8 cellular contexts compared by ENCODE assay signal in the genomic region with DNA sequence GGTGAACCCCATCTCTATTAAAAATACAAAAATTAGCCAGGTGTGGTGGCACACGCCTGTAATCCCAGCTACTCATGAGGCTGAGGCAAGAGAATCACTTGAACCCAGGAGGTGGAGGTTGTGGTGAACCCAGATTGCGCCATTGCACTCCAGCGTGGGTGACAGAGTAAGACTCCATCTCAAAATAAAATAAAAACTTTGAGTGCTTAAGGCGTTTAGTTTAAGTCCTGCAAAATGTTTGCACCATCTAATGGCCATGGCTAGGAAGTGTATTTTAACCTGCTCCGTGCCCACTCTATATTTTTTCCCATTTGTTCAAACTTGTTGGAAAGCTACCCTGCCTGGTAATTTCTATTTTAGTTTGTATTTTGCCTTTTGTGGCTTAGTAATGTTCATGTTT. TPM values are rescaled to one million over a fixed set of nuclear protein-coding genes. Genes with fewer than 3 reads are reported as not detected.
DNase-seq lines count a peak whose midpoint lies in the region; TF ChIP-seq lines count a peak whose summit lies in the region.
"Not testable (repeated sequence)": the region's sequence is repeated elsewhere in the genome, so short reads cannot be mapped to it uniquely, and the experiment has no call there.

No MANE protein-coding gene starts in this region.

- H3K4me1 ChIP-seq in GM23248 (ENCODE audit: insufficient read depth); liver (ENCODE audit: control insufficient read depth in 4 of 4, insufficient read depth in 4 of 4, low read length in 3 of 4); skeletal muscle satellite cell (ENCODE audit: control insufficient read depth, insufficient read depth, low read length): not testable (repeated sequence)

- not testable (repeated sequence) for H3K4me3 Mint-ChIP-seq in MCF 10A (ENCODE audit: unreplicated experiment)

- not testable (repeated sequence) for H3K27me3 Mint-ChIP-seq in MCF 10A (ENCODE audit: insufficient read depth, unreplicated experiment)

- H2AFZ ChIP-seq in GM23248, result not testable (repeated sequence)

- not testable (repeated sequence) for H3F3A ChIP-seq in GM23248 (ENCODE audit: insufficient read depth)

- H3K9ac ChIP-seq in GM23248, result peak overlapping the region; percentile 22; the same call in 1 of the 2 replicates
- H3K9ac ChIP-seq in liver (ENCODE audit: low read depth in 1 of 2, low read length in 2 of 2), result peak overlapping the region in 1 of 2 donors; percentile 31
- H3K9ac ChIP-seq in skeletal muscle satellite cell (ENCODE audit: low read depth, low read length), result not testable (repeated sequence)

- not testable (repeated sequence) for H3K9me3 ChIP-seq in GM23248 (ENCODE audit: low read depth); liver (ENCODE audit: control insufficient read depth in 4 of 4, low read length in 3 of 4); skeletal muscle satellite cell (replicated peaks; ENCODE audit: low read length)

- CTCF ChIA-PET in MCF 10A (lab: Yijun Ruan, JAX), result interaction anchor here (0.6 to 2.2 kb wide), 10 partner anchors 12 to 120 kb away, joined by 3 to 10 read pairs (median 4); no protein-coding TSS in a partner anchor

- H3K79me2 ChIP-seq in GM23248 (ENCODE audit: insufficient read depth), result not testable (repeated sequence)

- not testable (repeated sequence) for H3K4me2 ChIP-seq in GM23248 (ENCODE audit: unreplicated experiment)
- peak overlapping the region; percentile 18 for H3K4me2 ChIP-seq in skeletal muscle satellite cell (ENCODE audit: low read length)

- intact Hi-C loops in MCF 10A (cut with micrococcal nuclease), result not testable (repeated sequence)

- POLR2A ChIA-PET in MCF 10A (lab: Yijun Ruan, JAX), result interaction anchor here (0.7 to 1.5 kb wide), 4 partner anchors 10 to 70 kb away, joined by 3 to 5 read pairs (median 4); no protein-coding TSS in a partner anchor

- peaks cover 84% of the 10 kb centered on the region for H3K36me3 Mint-ChIP-seq in MCF 10A (ENCODE audit: insufficient read depth, unreplicated experiment)

- WGBS in GM23248 (ENCODE audit: low coverage in 1 of 2, low lambda C conversion rate in 2 of 2, missing lambda C conversion rate in 2 of 2), 2 experiments, result 26 to 29% methylated on average over 5 of the region's 5 CpGs
- 46% methylated on average over 5 of the region's 5 CpGs for WGBS in liver

- H3K36me3 ChIP-seq in GM23248 (ENCODE audit: low read depth), result peaks cover 36% of the 10 kb centered on the region; the same call in 1 of the 2 replicates
- H3K36me3 ChIP-seq in liver (ENCODE audit: control insufficient read depth in 4 of 4, insufficient read depth in 3 of 4, low read depth in 1 of 4, low read length in 3 of 4), result peaks cover 2 to 45% (median 36%) of the 10 kb centered on the region in 4 donors
- H3K36me3 ChIP-seq in skeletal muscle satellite cell (ENCODE audit: insufficient read depth, low read length), result peaks cover 73% of the 10 kb centered on the region

- TF ChIP-seq CTCF in MCF 10A (IDR thresholded peaks at IDR 0.05; ENCODE audit: unreplicated experiment) (peak; percentile 19), fibroblast of the aortic adventitia (IDR thresholded peaks at IDR 0.05; ENCODE audit: insufficient read depth, low read length) (peak; percentile 67), liver (IDR thresholded peaks at IDR 0.05; ENCODE audit: low read depth, low read length, missing input control) (peak; percentile 59)

- H3K9me2 ChIP-seq in GM23248 (ENCODE audit: insufficient read depth), result not testable (repeated sequence)

- not testable (repeated sequence) for H4K20me1 ChIP-seq in GM23248 (ENCODE audit: insufficient read depth)

- not testable (repeated sequence) for H3K9me3 Mint-ChIP-seq in MCF 10A (ENCODE audit: unreplicated experiment)

- H3K4me3 ChIP-seq in GM23248; fibroblast of the aortic adventitia (ENCODE audit: low read depth, low read length); liver (ENCODE audit: low read depth in 1 of 3, low read length in 3 of 3); skeletal muscle satellite cell (ENCODE audit: low read length): not testable (repeated sequence)

- H3K27ac ChIP-seq in GM23248 (peak overlapping the region; percentile 43), liver (ENCODE audit: low read depth in 1 of 2, low read length in 2 of 2) (peak overlapping the region; percentile 28 to 40)

- not testable (repeated sequence) for BruUV-seq in MCF 10A (replicated peaks; lab: Mats Ljungman, UMichigan)

- not testable (repeated sequence) for H3K4me1 Mint-ChIP-seq in MCF 10A (ENCODE audit: insufficient read depth, unreplicated experiment)

- peak; percentile 63 for DNase-seq in AG20443 (ENCODE audit: low spot score)
- DNase-seq in GM23248, result peak; percentile 82
- DNase-seq in NAMALWA (ENCODE audit: low spot score), result peak; percentile 23
- peak; percentile 44 for DNase-seq in SIG-M5 (lab: John Stamatoyannopoulos, UW)
- peak; percentile 45 for DNase-seq in MCF 10A (ENCODE audit: unreplicated experiment)
- DNase-seq in fibroblast of the aortic adventitia (ENCODE audit: low read depth), result peak; percentile 78

- in situ Hi-C loops in GM23248 (cut with MboI), result loop anchor here (10.0 kb wide), 2 partner anchors 62 to 122 kb away; partner anchors contain the start of genes ALG9, CFAP68, DIXDC1 and FDXACB1

- not testable (repeated sequence) for H3K27ac Mint-ChIP-seq in MCF 10A (ENCODE audit: low read depth, unreplicated experiment)

- H3K27me3 ChIP-seq in GM23248 (replicated peaks; ENCODE audit: insufficient read depth); liver (ENCODE audit: control insufficient read depth in 4 of 4, insufficient read depth in 4 of 4, low read length in 3 of 4); skeletal muscle satellite cell (ENCODE audit: control insufficient read depth, insufficient read depth, low read length): not testable (repeated sequence)

- TF ChIP-seq RAD21 in liver (IDR thresholded peaks at IDR 0.05), result peak; percentile 79 to 80

TF ChIP-seq in liver, 16 proteins besides CTCF, POLR2A, EP300 and RAD21:
- TF ChIP-seq YY1 (IDR thresholded peaks at IDR 0.05), result peak; percentile 71
TF ChIP-seq in liver: peak in this region for 1; not testable (repeated sequence) for 15.

RNA-seq across cellular contexts. Expression of gene DLAT, which starts 28.5 kb away (rescaled TPM):
- total RNA-seq in GM23248 (2014; rRNA removed; shearing (Covaris generic)), result 32.3 and 35.7 TPM in 2 replicates
- polyA plus RNA-seq in GM23248 (2016; fragmentation: Nextera tagmentation; extraction: Ambion mirVana) (33.4 and 36.0 TPM in 2 replicates), liver (10 to 100 TPM in 1 of 2 donors, 1 to 10 TPM in 1; 8.8 to 10.8 TPM)
- total RNA-seq in MCF 10A (2022) (43.3 and 46.7 TPM in 2 replicates), fibroblast of the aortic adventitia (ENCODE audit: low replicate concordance) (16.6 and 35.0 TPM in 2 replicates), liver (10 to 100 TPM; 15.6 to 16.3 TPM)
- total RNA-seq in skeletal muscle satellite cell (2012; rRNA removed), result 46.4 and 56.1 TPM in 2 replicates

RNA-seq across cellular contexts. Expression of gene DIXDC1, which starts 59.5 kb away (rescaled TPM):
- total RNA-seq in GM23248 (2014; rRNA removed; shearing (Covaris generic)), result 22.7 and 22.9 TPM in 2 replicates
- polyA plus RNA-seq in GM23248 (2016; fragmentation: Nextera tagmentation; extraction: Ambion mirVana) (10.4 and 10.8 TPM in 2 replicates), liver (1 to 10 TPM; 2.8 to 4.1 TPM)
- total RNA-seq in MCF 10A (2022) (21.0 and 47.3 TPM in 2 replicates), fibroblast of the aortic adventitia (ENCODE audit: low replicate concordance) (22.1 and 24.8 TPM in 2 replicates), liver (10 to 100 TPM in 1 of 2 donors, 1 to 10 TPM in 1; 7.3 to 12.5 TPM)
- 11.2 and 14.9 TPM in 2 replicates for total RNA-seq in skeletal muscle satellite cell (2012; rRNA removed)

Comparison
In these comparisons a context has a peak if more than half of its experiments do, and no peak if none do; other contexts are left out.
1. DNase-seq: peak in every context shown above with its lines; median percentile 82 in GM23248; 78 in fibroblast of the aortic adventitia; 63 in AG20443; 45 in MCF 10A; 44 in SIG-M5; 23 in NAMALWA.